ENCODE assay signal across 25 cellular contexts in genomic region chr17:50667259-50668024, GRCh38. TPM values are rescaled to one million over a fixed set of nuclear protein-coding genes. Genes with fewer than 3 reads are reported as not detected.
DNase-seq lines count a peak whose midpoint lies in the region; ATAC-seq, FAIRE-seq and TF ChIP-seq lines count a peak whose summit lies in the region.
"Had no signal": no experiment of that assay in that cellular context is flagged by ENCODE, and none has a peak within 500 bp of the region (broad histone marks: within the 10 kb centered on the region; RNA-seq: fewer than 3 reads in every experiment).

No MANE protein-coding gene starts in this region.

- no peak for FAIRE-seq in HepG2 (lab: Jason Lieb, UNC)
- FAIRE-seq: G401.6 had no signal

- BruUV-seq in Caco-2 (replicated peaks; lab: Mats Ljungman, UMichigan) (no TSS peak), HepG2 (replicated peaks; lab: Mats Ljungman, UMichigan) (no TSS peak)

- H3K27ac Mint-ChIP-seq in Caco-2 (ENCODE audit: unreplicated experiment): peak overlapping the region; percentile 3
- no peak overlapping the region for H3K27ac Mint-ChIP-seq in activated CD4-positive, alpha-beta memory T cell treated with anti-CD3 and anti-CD28 coated beads, Interleukin-2, amount 10 ng/mL, durations not matched to agents 7 days and 5 days
- H3K27ac Mint-ChIP-seq: activated CD8-positive, alpha-beta T cell treated with anti-CD3 and anti-CD28 coated beads, Interleukin-2, amount 10 ng/mL, durations not matched to agents 7 days and 5 days; activated naive CD8-positive, alpha-beta T cell treated with anti-CD3 and anti-CD28 coated beads for 36 hours; naive B cell; stimulated activated memory B cell treated with anti-CD40 and anti-IgM and Interleukin-4, amounts not matched to agents 10 μg/mL and 1 μg/mL and 100 μg/mL, for 72 hours had no signal

- H3K9ac ChIP-seq in HUES48 (ENCODE audit: low read depth, low read length) (no peak overlapping the region), HepG2 (ENCODE audit: insufficient read depth, low read depth, low read length) (peak overlapping the region; percentile 10; the same call in 1 of the 2 replicates)
- H3K9ac ChIP-seq: BLaER1 had no signal

- no peaks in the 10 kb centered on the region for H3K79me2 ChIP-seq in HepG2 (ENCODE audit: insufficient read depth, low read length)

- TF ChIP-seq CTCF in Caco-2 (IDR thresholded peaks at IDR 0.05; ENCODE audit: insufficient read depth in 1 of 2, low read depth in 1 of 2, low read length in 1 of 2, severe bottlenecking in 1 of 2, unreplicated experiment in 1 of 2) (no peak), adrenal gland (IDR thresholded peaks at IDR 0.05) (no peak), HepG2 (CRISPR knock-in tag; IDR thresholded peaks at IDR 0.05) (no peak)

- TF ChIP-seq RAD21 in HepG2 (CRISPR knock-in tag; IDR thresholded peaks at IDR 0.05): no peak

- CTCF ChIA-PET in Caco-2 (lab: Charles Lee): no interaction called here
- CTCF ChIA-PET in HepG2 (lab: Yijun Ruan, JAX; ENCODE audit: low intra/inter-chr PET ratio, low total read pairs): no interaction called here
- CTCF ChIA-PET in activated CD4-positive, alpha-beta memory T cell treated with anti-CD3 and anti-CD28 coated beads, Interleukin-2, amount 10 ng/mL, durations not matched to agents 7 days and 5 days (lab: Charles Lee): no interaction called here

- no peaks in the 10 kb centered on the region for H3K36me3 ChIP-seq in Caco-2 (ENCODE audit: control insufficient read depth, insufficient read depth, low read length)
- no peaks in the 10 kb centered on the region for H3K36me3 ChIP-seq in HUES48 (ENCODE audit: control insufficient read depth, insufficient read depth, low read length)
- H3K36me3 ChIP-seq in adrenal gland (replicated peaks in 1 of 2): no peaks in the 10 kb centered on the region
- no peaks in the 10 kb centered on the region for H3K36me3 ChIP-seq in HepG2 (replicated peaks in 1 of 2; ENCODE audit: control insufficient read depth in 1 of 2, insufficient read depth in 2 of 2, low read length in 2 of 2)
- H3K36me3 ChIP-seq: ascending aorta, BLaER1, colonic mucosa, suprapubic skin, upper lobe of left lung had no signal

- no peaks in the 10 kb centered on the region for H3K27me3 ChIP-seq in Caco-2 (replicated peaks; ENCODE audit: control insufficient read depth, insufficient read depth, low read length)
- no peaks in the 10 kb centered on the region for H3K27me3 ChIP-seq in HUES48 (ENCODE audit: control insufficient read depth, insufficient read depth, low read length)
- no peaks in the 10 kb centered on the region for H3K27me3 ChIP-seq in adrenal gland
- no peaks in the 10 kb centered on the region for H3K27me3 ChIP-seq in HepG2 (ENCODE audit: control insufficient read depth in 1 of 2, insufficient read depth in 2 of 2, low read length in 2 of 2)
- H3K27me3 ChIP-seq: ascending aorta, BLaER1, colonic mucosa, suprapubic skin, upper lobe of left lung had no signal

- TF ChIP-seq POLR2A in adrenal gland (IDR thresholded peaks at IDR 0.05): no peak
- TF ChIP-seq POLR2A in HepG2 (IDR thresholded peaks at IDR 0.05; ENCODE audit: insufficient read depth in 1 of 2, low read depth in 2 of 2, low read length in 2 of 2): no peak

- H3K9me3 ChIP-seq in Caco-2 (no peaks in the 10 kb centered on the region), HUES48 (ENCODE audit: control insufficient read depth, insufficient read depth, low read length) (no peaks in the 10 kb centered on the region), adrenal gland (replicated peaks in 1 of 3) (no peaks in the 10 kb centered on the region), HepG2 (ENCODE audit: low read length) (no peaks in the 10 kb centered on the region)
- H3K9me3 ChIP-seq: ascending aorta, BLaER1, colonic mucosa, suprapubic skin, upper lobe of left lung had no signal

- peak; percentile 28 for ATAC-seq in HepG2
- ATAC-seq in GM18870 (IDR thresholded peaks at IDR 0.05; ENCODE audit: unreplicated experiment): no peak
- ATAC-seq in GM21528 (IDR thresholded peaks at IDR 0.05; ENCODE audit: low FRiP score, unreplicated experiment): no peak
- ATAC-seq: activated CD8-positive, alpha-beta T cell treated with anti-CD3 and anti-CD28 coated beads, Interleukin-2, amount 10 ng/mL, durations not matched to agents 7 days and 5 days; left ventricle myocardium superior; stimulated activated memory B cell treated with anti-CD40 and anti-IgM and Interleukin-4, amounts not matched to agents 10 μg/mL and 1 μg/mL and 100 μg/mL, for 72 hours had no signal

- intact Hi-C loops in Caco-2 (cut with micrococcal nuclease; ENCODE audit: unreplicated experiment) (no loop called here), adrenal gland (cut with DNase I) (no loop called here), HepG2 (cut with micrococcal nuclease; ENCODE audit: unreplicated experiment) (no loop called here)

- H3K9me3 Mint-ChIP-seq in Caco-2 (ENCODE audit: unreplicated experiment): no peaks in the 10 kb centered on the region
- no peaks in the 10 kb centered on the region for H3K9me3 Mint-ChIP-seq in activated CD4-positive, alpha-beta memory T cell treated with anti-CD3 and anti-CD28 coated beads, Interleukin-2, amount 10 ng/mL, durations not matched to agents 7 days and 5 days
- H3K9me3 Mint-ChIP-seq: activated naive CD8-positive, alpha-beta T cell treated with anti-CD3 and anti-CD28 coated beads for 36 hours; stimulated activated memory B cell treated with anti-CD40 and anti-IgM and Interleukin-4, amounts not matched to agents 10 μg/mL and 1 μg/mL and 100 μg/mL, for 72 hours had no signal

- peaks cover 23% of the 10 kb centered on the region for H3K36me3 Mint-ChIP-seq in Caco-2 (ENCODE audit: insufficient read depth, unreplicated experiment)
- H3K36me3 Mint-ChIP-seq in activated CD4-positive, alpha-beta memory T cell treated with anti-CD3 and anti-CD28 coated beads, Interleukin-2, amount 10 ng/mL, durations not matched to agents 7 days and 5 days (ENCODE audit: low read depth): no peaks in the 10 kb centered on the region
- H3K36me3 Mint-ChIP-seq: activated naive CD8-positive, alpha-beta T cell treated with anti-CD3 and anti-CD28 coated beads for 36 hours; naive B cell; stimulated activated memory B cell treated with anti-CD40 and anti-IgM and Interleukin-4, amounts not matched to agents 10 μg/mL and 1 μg/mL and 100 μg/mL, for 72 hours had no signal

- H3K4me1 Mint-ChIP-seq in Caco-2 (ENCODE audit: low read depth, unreplicated experiment): peaks cover 52% of the 10 kb centered on the region
- H3K4me1 Mint-ChIP-seq in activated CD4-positive, alpha-beta memory T cell treated with anti-CD3 and anti-CD28 coated beads, Interleukin-2, amount 10 ng/mL, durations not matched to agents 7 days and 5 days: peaks cover 17% of the 10 kb centered on the region
- H3K4me1 Mint-ChIP-seq: activated naive CD8-positive, alpha-beta T cell treated with anti-CD3 and anti-CD28 coated beads for 36 hours; stimulated activated memory B cell treated with anti-CD40 and anti-IgM and Interleukin-4, amounts not matched to agents 10 μg/mL and 1 μg/mL and 100 μg/mL, for 72 hours had no signal

- H2AFZ ChIP-seq in HepG2 (ENCODE audit: low read length): no peak overlapping the region

- in situ Hi-C loops in HepG2 (cut with HindIII; ENCODE audit: extremely low pct_ligation_motif_present, low pct_unique_long_range_greater_than_20kb): no loop called here

- no peaks in the 10 kb centered on the region for H3K27me3 Mint-ChIP-seq in Caco-2 (ENCODE audit: insufficient read depth, unreplicated experiment)
- H3K27me3 Mint-ChIP-seq in activated CD4-positive, alpha-beta memory T cell treated with anti-CD3 and anti-CD28 coated beads, Interleukin-2, amount 10 ng/mL, durations not matched to agents 7 days and 5 days: peaks cover 3% of the 10 kb centered on the region
- H3K27me3 Mint-ChIP-seq: activated naive CD8-positive, alpha-beta T cell treated with anti-CD3 and anti-CD28 coated beads for 36 hours had no signal

- H3K27ac ChIP-seq in HUES48 (ENCODE audit: low read depth, low read length): peak overlapping the region; percentile 77
- peak overlapping the region in 3 of 5 donors; percentile 23 to 68 (median 41) for H3K27ac ChIP-seq in adrenal gland
- peak overlapping the region; percentile 19 for H3K27ac ChIP-seq in HepG2 (ENCODE audit: extremely low read length, insufficient read depth, low read length)
- H3K27ac ChIP-seq: BLaER1, colonic mucosa, suprapubic skin, upper lobe of left lung had no signal

- DNase-seq in Caco-2 (no peak), adrenal gland (no peak), HepG2 (ENCODE audit: low spot score) (no peak), DMS153 (lab: John Stamatoyannopoulos, UW) (no peak)
- no peak for DNase-seq in activated CD4-positive, alpha-beta memory T cell treated with anti-CD3 and anti-CD28 coated beads, Interleukin-2, amount 10 ng/mL, durations not matched to agents 7 days and 5 days
- DNase-seq: activated CD8-positive, alpha-beta T cell treated with anti-CD3 and anti-CD28 coated beads, Interleukin-2, amount 10 ng/mL, durations not matched to agents 7 days and 5 days; activated naive CD8-positive, alpha-beta T cell treated with anti-CD3 and anti-CD28 coated beads for 36 hours; colonic mucosa; DMS79; effector CD4-positive, alpha-beta T cell; left ventricle myocardium superior; naive B cell; NCI-H1048; OCI-M1; SHP77; stimulated activated CD4-positive, alpha-beta T cell treated with anti-CD3 and anti-CD28 coated beads, Interleukin-15, amount 100 ng/mL, for 24 hours; upper lobe of left lung had no signal

- TF ChIP-seq EP300 in HepG2 (IDR thresholded peaks at IDR 0.05; ENCODE audit: low read depth in 2 of 2, low read length in 2 of 2) (no peak), HepG2 (CRISPR knock-in tag; IDR thresholded peaks at IDR 0.05; ENCODE audit: borderline replicate concordance) (no peak)

- no peak overlapping the region for H3K4me3 Mint-ChIP-seq in Caco-2 (ENCODE audit: unreplicated experiment)
- H3K4me3 Mint-ChIP-seq in activated CD4-positive, alpha-beta memory T cell treated with anti-CD3 and anti-CD28 coated beads, Interleukin-2, amount 10 ng/mL, durations not matched to agents 7 days and 5 days: no peak overlapping the region
- H3K4me3 Mint-ChIP-seq: activated CD8-positive, alpha-beta T cell treated with anti-CD3 and anti-CD28 coated beads, Interleukin-2, amount 10 ng/mL, durations not matched to agents 7 days and 5 days; activated naive CD8-positive, alpha-beta T cell treated with anti-CD3 and anti-CD28 coated beads for 36 hours; naive B cell; stimulated activated memory B cell treated with anti-CD40 and anti-IgM and Interleukin-4, amounts not matched to agents 10 μg/mL and 1 μg/mL and 100 μg/mL, for 72 hours had no signal

- H3K4me3 ChIP-seq in Caco-2 (ENCODE audit: low read depth, low read length) (no peak overlapping the region), HUES48 (ENCODE audit: low read depth, low read length) (no peak overlapping the region), adrenal gland (no peak overlapping the region), HepG2 (replicated peaks in 1 of 3; ENCODE audit: insufficient read depth in 1 of 3, low read depth in 2 of 3, low read length in 3 of 3) (0 out of 6 replicates have a peak overlapping the region, but pooled peaks of 1 of the 3 experiments have one; percentile 5)
- H3K4me3 ChIP-seq: ascending aorta, BLaER1, colonic mucosa, suprapubic skin, upper lobe of left lung had no signal

- POLR2A ChIA-PET in Caco-2 (lab: Charles Lee): interaction anchor here (0.6 kb wide), 1 partner anchor 28 kb away, joined by 5 read pairs; no protein-coding TSS in a partner anchor
- POLR2A ChIA-PET in HepG2 (lab: Yijun Ruan, JAX): interaction anchor here (0.8 to 7.6 kb wide), 8 partner anchors 12 to 52 kb away, joined by 3 to 85 read pairs (median 6); partner anchors contain the start of gene LUC7L3
- POLR2A ChIA-PET in activated CD4-positive, alpha-beta memory T cell treated with anti-CD3 and anti-CD28 coated beads, Interleukin-2, amount 10 ng/mL, durations not matched to agents 7 days and 5 days (lab: Charles Lee): no interaction called here

- WGBS in adrenal gland, 4 donors: 93 to 95% (median 94%) methylated on average over 11 to 14 of the region's 14 CpGs
- WGBS in HepG2 (ENCODE audit: low lambda C conversion rate): 60% methylated on average over 11 of the region's 14 CpGs

- H3K4me1 ChIP-seq in Caco-2: peaks cover 35% of the 10 kb centered on the region
- H3K4me1 ChIP-seq in HUES48 (ENCODE audit: control insufficient read depth, insufficient read depth, low read length): peaks cover 6% of the 10 kb centered on the region; the same call in 1 of the 2 replicates
- H3K4me1 ChIP-seq in adrenal gland (replicated peaks in 1 of 2): peaks cover 8 to 29% of the 10 kb centered on the region in 2 donors
- peaks cover 78% of the 10 kb centered on the region for H3K4me1 ChIP-seq in HepG2 (ENCODE audit: insufficient read depth, low read length)
- H3K4me1 ChIP-seq: ascending aorta, BLaER1, colonic mucosa had no signal

- H4K20me1 ChIP-seq in HepG2 (ENCODE audit: insufficient read depth, low read length): no peaks in the 10 kb centered on the region
- H4K20me1 ChIP-seq: BLaER1 had no signal

- H3K4me2 ChIP-seq in HepG2 (ENCODE audit: low read depth, low read length): peak overlapping the region; percentile 30
- H3K4me2 ChIP-seq: BLaER1 had no signal

RNA-seq across cellular contexts. Expression of gene ABCC3, which starts 32.8 kb away (rescaled TPM):
- total RNA-seq in Caco-2 (2022) (39.3 and 45.6 TPM in 2 replicates), adrenal gland (100 to 1,000 TPM; 195 to 422 (median 262) TPM), HepG2 (2016; rRNA removed; fragmentation: Illumina TruSeq; extraction: Trizol) (18.0 and 25.2 TPM in 2 replicates)
- polyA plus RNA-seq in adrenal gland (100 to 1,000 TPM; 164 to 448 (median 414) TPM), HepG2 (2011; rRNA removed) (50.5 and 50.7 TPM in 2 replicates)
- total RNA-seq in HepG2 (2016; cell fraction: cytosol; rRNA removed; fragmentation: Illumina TruSeq; extraction: Trizol; ENCODE audit: low read depth): 13.3 and 13.8 TPM in 2 replicates
- total RNA-seq in HepG2 (2016; cell fraction: insoluble cytoplasmic fraction; rRNA removed; fragmentation: Illumina TruSeq; extraction: Trizol): 14.4 and 28.1 TPM in 2 replicates
- total RNA-seq in HepG2 (2016; cell fraction: membrane; rRNA removed; fragmentation: Illumina TruSeq; extraction: Trizol): 23.1 and 25.2 TPM in 2 replicates
- 38.6 and 38.7 TPM in 2 replicates for total RNA-seq in HepG2 (2016; cell fraction: nucleus; rRNA removed; fragmentation: Illumina TruSeq; extraction: Trizol)
- polyA plus RNA-seq in HepG2 (2011; cell fraction: cytosol; rRNA removed): 19.0 and 24.0 TPM in 2 replicates
- 331 and 391 TPM in 2 replicates for polyA plus RNA-seq in HepG2 (2011; cell fraction: nucleus; rRNA removed)
- polyA plus RNA-seq in HepG2 (2012): 15.7 and 38.4 TPM in 2 replicates
- 15.1 and 15.9 TPM in 2 replicates for polyA plus RNA-seq in HepG2 (2016; cell fraction: cytosol; fragmentation: Illumina TruSeq; extraction: Trizol; ENCODE audit: low read depth)
- 17.3 and 21.5 TPM in 2 replicates for polyA plus RNA-seq in HepG2 (2016; cell fraction: insoluble cytoplasmic fraction; fragmentation: Illumina TruSeq; extraction: Trizol; ENCODE audit: low read depth)
- polyA plus RNA-seq in HepG2 (2016; cell fraction: membrane; fragmentation: Illumina TruSeq; extraction: Trizol; ENCODE audit: low read depth): 23.7 and 24.5 TPM in 2 replicates
- polyA plus RNA-seq in HepG2 (2016; cell fraction: nucleus; fragmentation: Illumina TruSeq; extraction: Trizol; ENCODE audit: insufficient read depth, low read depth): 84.3 and 87.4 TPM in 2 replicates
- 73.4 and 78.1 TPM in 2 replicates for polyA minus RNA-seq in HepG2 (2011; rRNA and poly(A)+ RNA removed; ENCODE audit: low replicate concordance)
- 10.9 and 17.8 TPM in 2 replicates for polyA minus RNA-seq in HepG2 (2011; cell fraction: cytosol; rRNA and poly(A)+ RNA removed)
- polyA minus RNA-seq in HepG2 (2011; cell fraction: nucleus; rRNA and poly(A)+ RNA removed): 61.9 and 63.1 TPM in 2 replicates
- under 1 TPM in 1 of 2 experiments, not detected in 1; 0.25 TPM for total RNA-seq in activated CD4-positive, alpha-beta memory T cell treated with anti-CD3 and anti-CD28 coated beads, Interleukin-2, amount 10 ng/mL, durations not matched to agents 7 days and 5 days
- total RNA-seq: activated CD8-positive, alpha-beta T cell treated with anti-CD3 and anti-CD28 coated beads, Interleukin-2, amount 10 ng/mL, durations not matched to agents 7 days and 5 days; activated naive CD8-positive, alpha-beta T cell treated with anti-CD3 and anti-CD28 coated beads for 36 hours had no signal

RNA-seq across cellular contexts. Expression of gene ANKRD40, which starts 40.3 kb away (rescaled TPM):
- total RNA-seq in Caco-2 (2022) (113 and 114 TPM in 2 replicates), adrenal gland (10 to 100 TPM; 24.8 to 46.4 (median 41.5) TPM), HepG2 (2016; rRNA removed; fragmentation: Illumina TruSeq; extraction: Trizol) (46.4 and 52.4 TPM in 2 replicates)
- polyA plus RNA-seq in adrenal gland (10 to 100 TPM; 14.9 to 37.0 (median 18.7) TPM), HepG2 (2011; rRNA removed) (30.2 and 35.0 TPM in 2 replicates)
- total RNA-seq in HepG2 (2016; cell fraction: cytosol; rRNA removed; fragmentation: Illumina TruSeq; extraction: Trizol; ENCODE audit: low read depth): 14.8 and 17.0 TPM in 2 replicates
- total RNA-seq in HepG2 (2016; cell fraction: insoluble cytoplasmic fraction; rRNA removed; fragmentation: Illumina TruSeq; extraction: Trizol): 43.9 and 45.1 TPM in 2 replicates
- 53.6 and 57.7 TPM in 2 replicates for total RNA-seq in HepG2 (2016; cell fraction: membrane; rRNA removed; fragmentation: Illumina TruSeq; extraction: Trizol)
- total RNA-seq in HepG2 (2016; cell fraction: nucleus; rRNA removed; fragmentation: Illumina TruSeq; extraction: Trizol): 27.7 and 32.1 TPM in 2 replicates
- 20.9 and 27.5 TPM in 2 replicates for polyA plus RNA-seq in HepG2 (2011; cell fraction: cytosol; rRNA removed)
- polyA plus RNA-seq in HepG2 (2011; cell fraction: nucleus; rRNA removed): 14.0 and 17.7 TPM in 2 replicates
- polyA plus RNA-seq in HepG2 (2012): 25.7 and 26.1 TPM in 2 replicates
- 12.7 TPM in 2 replicates for polyA plus RNA-seq in HepG2 (2016; cell fraction: cytosol; fragmentation: Illumina TruSeq; extraction: Trizol; ENCODE audit: low read depth)
- 37.2 and 46.0 TPM in 2 replicates for polyA plus RNA-seq in HepG2 (2016; cell fraction: insoluble cytoplasmic fraction; fragmentation: Illumina TruSeq; extraction: Trizol; ENCODE audit: low read depth)
- polyA plus RNA-seq in HepG2 (2016; cell fraction: membrane; fragmentation: Illumina TruSeq; extraction: Trizol; ENCODE audit: low read depth): 34.9 and 37.7 TPM in 2 replicates
- 52.0 and 58.7 TPM in 2 replicates for polyA plus RNA-seq in HepG2 (2016; cell fraction: nucleus; fragmentation: Illumina TruSeq; extraction: Trizol; ENCODE audit: insufficient read depth, low read depth)
- 22.7 and 24.6 TPM in 2 replicates for polyA minus RNA-seq in HepG2 (2011; rRNA and poly(A)+ RNA removed; ENCODE audit: low replicate concordance)
- 31.7 and 31.9 TPM in 2 replicates for polyA minus RNA-seq in HepG2 (2011; cell fraction: cytosol; rRNA and poly(A)+ RNA removed)
- 21.2 and 23.9 TPM in 2 replicates for polyA minus RNA-seq in HepG2 (2011; cell fraction: nucleus; rRNA and poly(A)+ RNA removed)
- total RNA-seq in activated CD4-positive, alpha-beta memory T cell treated with anti-CD3 and anti-CD28 coated beads, Interleukin-2, amount 10 ng/mL, durations not matched to agents 7 days and 5 days: 10 to 100 TPM; 29.8 to 31.1 TPM

RNA-seq across cellular contexts. Expression of gene LUC7L3, which starts 52.0 kb away (rescaled TPM):
- total RNA-seq in Caco-2 (2022) (284 and 287 TPM in 2 replicates), adrenal gland (100 to 1,000 TPM in 1 of 8 donors, 10 to 100 TPM in 7; 16.1 to 142 (median 65.5) TPM), HepG2 (2016; rRNA removed; fragmentation: Illumina TruSeq; extraction: Trizol) (60.2 and 108 TPM in 2 replicates)
- polyA plus RNA-seq in adrenal gland (100 to 1,000 TPM in 2 of 3 donors, 10 to 100 TPM in 1; 95.4 to 248 (median 112) TPM), HepG2 (2011; rRNA removed) (95.9 and 120 TPM in 2 replicates)
- 18.8 and 26.1 TPM in 2 replicates for total RNA-seq in HepG2 (2016; cell fraction: cytosol; rRNA removed; fragmentation: Illumina TruSeq; extraction: Trizol; ENCODE audit: low read depth)
- 62.5 and 109 TPM in 2 replicates for total RNA-seq in HepG2 (2016; cell fraction: insoluble cytoplasmic fraction; rRNA removed; fragmentation: Illumina TruSeq; extraction: Trizol)
- total RNA-seq in HepG2 (2016; cell fraction: membrane; rRNA removed; fragmentation: Illumina TruSeq; extraction: Trizol): 14.5 and 18.9 TPM in 2 replicates
- 195 TPM in 2 replicates for total RNA-seq in HepG2 (2016; cell fraction: nucleus; rRNA removed; fragmentation: Illumina TruSeq; extraction: Trizol)
- 30.0 and 34.7 TPM in 2 replicates for polyA plus RNA-seq in HepG2 (2011; cell fraction: cytosol; rRNA removed)
- polyA plus RNA-seq in HepG2 (2011; cell fraction: nucleus; rRNA removed): 415 and 478 TPM in 2 replicates
- polyA plus RNA-seq in HepG2 (2012): 194 and 235 TPM in 2 replicates
- polyA plus RNA-seq in HepG2 (2016; cell fraction: cytosol; fragmentation: Illumina TruSeq; extraction: Trizol; ENCODE audit: low read depth): 7.1 and 8.6 TPM in 2 replicates
- polyA plus RNA-seq in HepG2 (2016; cell fraction: insoluble cytoplasmic fraction; fragmentation: Illumina TruSeq; extraction: Trizol; ENCODE audit: low read depth): 136 and 147 TPM in 2 replicates
- 13.0 and 18.1 TPM in 2 replicates for polyA plus RNA-seq in HepG2 (2016; cell fraction: membrane; fragmentation: Illumina TruSeq; extraction: Trizol; ENCODE audit: low read depth)
- polyA plus RNA-seq in HepG2 (2016; cell fraction: nucleus; fragmentation: Illumina TruSeq; extraction: Trizol; ENCODE audit: insufficient read depth, low read depth): 530 TPM in 2 replicates
- polyA minus RNA-seq in HepG2 (2011; rRNA and poly(A)+ RNA removed; ENCODE audit: low replicate concordance): 33.0 and 52.4 TPM in 2 replicates
- 14.1 and 14.4 TPM in 2 replicates for polyA minus RNA-seq in HepG2 (2011; cell fraction: cytosol; rRNA and poly(A)+ RNA removed)
- 321 and 363 TPM in 2 replicates for polyA minus RNA-seq in HepG2 (2011; cell fraction: nucleus; rRNA and poly(A)+ RNA removed)
- total RNA-seq in activated CD4-positive, alpha-beta memory T cell treated with anti-CD3 and anti-CD28 coated beads, Interleukin-2, amount 10 ng/mL, durations not matched to agents 7 days and 5 days: 100 to 1,000 TPM; 133 to 139 TPM

Comparison
In these comparisons a context has a peak if more than half of its experiments do, and no peak if none do; other contexts are left out.
1. H3K27ac ChIP-seq: peak in every context shown above with its lines; median percentile 77 in HUES48; 41 in adrenal gland; 19 in HepG2.
2. RNA of gene ABCC3, which starts 32.8 kb away (total RNA-seq): 195 to 422 TPM in adrenal gland, 39.3 to 45.6 TPM in Caco-2 and 13.3 to 38.7 TPM in HepG2; 0.25 TPM in activated CD4-positive, alpha-beta memory T cell treated with anti-CD3 and anti-CD28 coated beads, Interleukin-2, amount 10 ng/mL, durations not matched to agents 7 days and 5 days; every median in the first group is over 10 times any median in the second.